ENCODE assay signal across 20 cellular contexts in the genomic region with DNA sequence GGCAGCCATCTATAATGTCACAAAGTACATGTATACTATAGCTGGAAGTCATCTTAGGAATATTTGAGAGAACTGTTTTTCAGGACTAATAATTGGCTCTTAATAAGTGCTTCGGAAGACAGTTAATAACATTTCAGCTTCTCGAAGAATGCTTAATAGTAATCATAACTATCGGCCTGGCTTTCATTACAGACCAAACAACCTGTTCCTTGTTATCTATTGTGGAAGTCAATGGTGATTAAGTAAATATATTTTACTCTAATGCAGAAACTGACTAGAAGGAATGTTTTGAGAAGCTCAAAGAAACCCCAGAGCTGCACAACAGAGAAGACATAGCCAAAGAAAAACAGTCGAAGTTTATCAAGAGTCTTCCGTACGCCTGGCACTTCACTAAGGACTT.
A peak's percentile ranks its signal among the peaks of the same experiment; 100 is the strongest.
DNase-seq lines count a peak whose midpoint lies in the region; ATAC-seq and TF ChIP-seq lines count a peak whose summit lies in the region.
"Had no signal": no experiment of that assay in that cellular context is flagged by ENCODE, and none has a peak within 500 bp of the region (broad histone marks: within the 10 kb centered on the region; RNA-seq: fewer than 3 reads in every experiment).

No MANE protein-coding gene starts in this region.

- TF ChIP-seq EP300 in transverse colon (IDR thresholded peaks at IDR 0.05; ENCODE audit: low read depth) (no peak), upper lobe of left lung (IDR thresholded peaks at IDR 0.05) (no peak)

- H3K27ac Mint-ChIP-seq in CD8-positive, alpha-beta T cell: no peak overlapping the region
- H3K27ac Mint-ChIP-seq: activated T-helper 1 cell treated with anti-CD3 and anti-CD28 coated beads, Interleukin-12 subunit alpha, Interleukin-12 subunit beta, Interleukin-2, Interleukin-4 antibody, amounts not matched to agents 30 ng/mL and 10 ng/mL and 1 ng/mL, durations not matched to agents 14 hours and 24 hours and 36 hours had no signal

- intact Hi-C loops in heart right ventricle (cut with DNase I) (loop anchor here in 9 of 10 donors (2.0 to 10.0 kb wide), 7 partner anchors 65 to 358 kb away; no protein-coding TSS in a partner anchor), left ventricle myocardium superior (cut with micrococcal nuclease) (loop anchor here (5.0 to 10.0 kb wide), 2 partner anchors 62 to 135 kb away; no protein-coding TSS in a partner anchor), mammary epithelial cell (cut with micrococcal nuclease) (loop anchor here (5.0 kb wide), 4 partner anchors 55 to 345 kb away; no protein-coding TSS in a partner anchor), transverse colon (cut with DNase I; ENCODE audit: low total_unique reads) (loop anchor here (5.0 kb wide), 1 partner anchor 140 kb away; a partner anchor contains a TSS)
- intact Hi-C loops in CD8-positive, alpha-beta T cell (cut with DNase I, micrococcal nuclease): loop anchor here in 1 of 2 experiments (10.0 kb wide), 1 partner anchor 528 kb away; a partner anchor contains a TSS

- H3K36me3 ChIP-seq in heart right ventricle: no peaks in the 10 kb centered on the region
- H3K36me3 ChIP-seq in mammary epithelial cell (ENCODE audit: insufficient read depth, low read length): no peaks in the 10 kb centered on the region
- no peaks in the 10 kb centered on the region for H3K36me3 ChIP-seq in transverse colon
- no peaks in the 10 kb centered on the region for H3K36me3 ChIP-seq in CD8-positive, alpha-beta T cell (ENCODE audit: insufficient read depth, low read length)
- no peaks in the 10 kb centered on the region for H3K36me3 ChIP-seq in upper lobe of left lung
- H3K36me3 ChIP-seq: uterus had no signal

- dilution Hi-C loops in mammary epithelial cell (cut with HindIII; ENCODE audit: low sequenced_read_pairs): no loop called here

- H2AFZ ChIP-seq in mammary epithelial cell (ENCODE audit: low read depth, low read length): no peak overlapping the region
- H2AFZ ChIP-seq: PC-9 had no signal

- ATAC-seq in heart right ventricle: no peak
- no peak for ATAC-seq in left ventricle myocardium superior
- ATAC-seq in CD8-positive, alpha-beta T cell: no peak
- ATAC-seq in GM18873 (IDR thresholded peaks at IDR 0.05; ENCODE audit: low FRiP score, unreplicated experiment): no peak
- ATAC-seq in upper lobe of left lung (ENCODE audit: low FRiP score in 2 of 2): no peak

- H3K9me3 ChIP-seq in heart right ventricle: no peaks in the 10 kb centered on the region
- no peaks in the 10 kb centered on the region for H3K9me3 ChIP-seq in mammary epithelial cell (replicated peaks; ENCODE audit: insufficient read depth, low read length)
- H3K9me3 ChIP-seq in transverse colon: no peaks in the 10 kb centered on the region
- H3K9me3 ChIP-seq in CD8-positive, alpha-beta T cell (ENCODE audit: low read length): no peaks in the 10 kb centered on the region
- H3K9me3 ChIP-seq in upper lobe of left lung: no peaks in the 10 kb centered on the region
- H3K9me3 ChIP-seq: uterus had no signal

- no peaks in the 10 kb centered on the region for H3K27me3 Mint-ChIP-seq in CD8-positive, alpha-beta T cell (ENCODE audit: low read depth)
- H3K27me3 Mint-ChIP-seq: CD4-positive, CD25-positive, alpha-beta regulatory T cell had no signal

- H3K4me1 ChIP-seq in heart right ventricle (peaks cover 7 to 50% (median 40%) of the 10 kb centered on the region in 9 donors), mammary epithelial cell (ENCODE audit: insufficient read depth, low read length) (peaks cover 54% of the 10 kb centered on the region), transverse colon (peaks cover 20 to 59% (median 33%) of the 10 kb centered on the region in 4 donors), upper lobe of left lung (peaks cover 8 to 24% (median 17%) of the 10 kb centered on the region in 4 donors)
- no peaks in the 10 kb centered on the region for H3K4me1 ChIP-seq in CD8-positive, alpha-beta T cell (ENCODE audit: insufficient read depth, low read length)
- H3K4me1 ChIP-seq: uterus had no signal

- no peaks in the 10 kb centered on the region for H3K27me3 ChIP-seq in heart right ventricle
- H3K27me3 ChIP-seq in mammary epithelial cell (ENCODE audit: insufficient read depth, low read length): no peaks in the 10 kb centered on the region
- H3K27me3 ChIP-seq in transverse colon: no peaks in the 10 kb centered on the region
- no peaks in the 10 kb centered on the region for H3K27me3 ChIP-seq in CD8-positive, alpha-beta T cell (ENCODE audit: insufficient read depth, low read length)
- H3K27me3 ChIP-seq in upper lobe of left lung: no peaks in the 10 kb centered on the region
- H3K27me3 ChIP-seq: uterus had no signal

- H3K4me1 Mint-ChIP-seq in CD8-positive, alpha-beta T cell (ENCODE audit: low read depth): peaks cover 8% of the 10 kb centered on the region

- peak overlapping the region; percentile 79 for H3K4me2 ChIP-seq in mammary epithelial cell (ENCODE audit: insufficient read depth, low read depth, low read length)

- no peak overlapping the region for H3K4me3 ChIP-seq in heart right ventricle
- H3K4me3 ChIP-seq in mammary epithelial cell (replicated peaks in 1 of 3; ENCODE audit: insufficient read depth in 1 of 3, low read depth in 2 of 3, low read length in 3 of 3): no peak overlapping the region
- no peak overlapping the region for H3K4me3 ChIP-seq in transverse colon
- H3K4me3 ChIP-seq in CD8-positive, alpha-beta T cell (ENCODE audit: low read depth, low read length): no peak overlapping the region
- H3K4me3 ChIP-seq in upper lobe of left lung: no peak overlapping the region
- H3K4me3 ChIP-seq: PC-9, uterus had no signal

- CTCF ChIA-PET in mammary epithelial cell (lab: Charles Lee; ENCODE audit: low non-redundant PET): no interaction called here
- CTCF ChIA-PET in CD8-positive, alpha-beta T cell (lab: Charles Lee): interaction anchor here (1.5 kb wide), 1 partner anchor 134 kb away, joined by 4 read pairs; no protein-coding TSS in a partner anchor

- H3K79me2 ChIP-seq in mammary epithelial cell (ENCODE audit: insufficient read depth, low read length): peaks cover 87% of the 10 kb centered on the region

- no TSS peak for BruUV-seq in mammary epithelial cell (replicated peaks; lab: Mats Ljungman, UMichigan)

- TF ChIP-seq POLR2A in transverse colon (IDR thresholded peaks at IDR 0.05): no peak
- TF ChIP-seq POLR2A in upper lobe of left lung (IDR thresholded peaks at IDR 0.05): no peak

- H4K20me1 ChIP-seq in mammary epithelial cell (ENCODE audit: insufficient read depth, low read length): no peaks in the 10 kb centered on the region

- TF ChIP-seq CTCF in heart right ventricle (IDR thresholded peaks at IDR 0.05): no peak
- TF ChIP-seq CTCF in mammary epithelial cell (conservative IDR thresholded peaks at IDR 0.05 in 1 of 2, IDR thresholded peaks at IDR 0.05 in 1 of 2; ENCODE audit: extremely low read depth in 1 of 2, insufficient read depth in 1 of 2, low read depth in 1 of 2, low read length in 2 of 2): no peak
- TF ChIP-seq CTCF in transverse colon (IDR thresholded peaks at IDR 0.05): no peak
- TF ChIP-seq CTCF in CD8-positive, alpha-beta T cell (IDR thresholded peaks at IDR 0.05): no peak
- TF ChIP-seq CTCF in upper lobe of left lung (IDR thresholded peaks at IDR 0.05): no peak

- H3K9me3 Mint-ChIP-seq in CD8-positive, alpha-beta T cell: no peaks in the 10 kb centered on the region
- H3K9me3 Mint-ChIP-seq: CD4-positive, CD25-positive, alpha-beta regulatory T cell had no signal

- H3K36me3 Mint-ChIP-seq in CD8-positive, alpha-beta T cell: no peaks in the 10 kb centered on the region
- H3K36me3 Mint-ChIP-seq: CD4-positive, CD25-positive, alpha-beta regulatory T cell had no signal

- in situ Hi-C loops in mammary epithelial cell (cut with MboI; ENCODE audit: low sequenced_read_pairs in 2 of 2): loop anchor here in 1 of 2 donors (5.0 to 10.0 kb wide), 2 partner anchors 135 to 358 kb away; no protein-coding TSS in a partner anchor
- in situ Hi-C loops in transverse colon (cut with MboI; ENCODE audit: low pct_ligation_motif_present in 1 of 4, low pct_unique_long_range_greater_than_20kb in 1 of 4, low sequenced_read_pairs in 3 of 4): loop anchor here in 2 of 4 donors (10.0 kb wide), 1 partner anchor 138 kb away; a partner anchor contains a TSS

- H3K27ac ChIP-seq in heart right ventricle (peak overlapping the region in 8 of 10 donors; percentile 29 to 82 (median 63)), mammary epithelial cell (ENCODE audit: insufficient read depth, low read depth, low read length) (peak overlapping the region; percentile 84), transverse colon (peak overlapping the region; percentile 76 to 87 (median 82)), upper lobe of left lung (peak overlapping the region in 1 of 4 donors; percentile 83)
- no peak overlapping the region for H3K27ac ChIP-seq in CD8-positive, alpha-beta T cell (ENCODE audit: low read depth, low read length)

- no peak overlapping the region for H3K9ac ChIP-seq in mammary epithelial cell (ENCODE audit: insufficient read depth, low read length)

- POLR2A ChIA-PET in CD8-positive, alpha-beta T cell (lab: Charles Lee): no interaction called here

- 52 to 64% methylated on average over 6 of the region's 6 CpGs for WGBS in heart right ventricle, 2 donors
- 96% methylated on average over 6 of the region's 6 CpGs for WGBS in mammary epithelial cell (ENCODE audit: low coverage, missing lambda C conversion rate)
- WGBS in transverse colon (ENCODE audit: low coverage in 1 of 2), 2 donors: 65 to 70% methylated on average over 4 to 6 of the region's 6 CpGs
- 57 to 68% methylated on average over 6 of the region's 6 CpGs for WGBS in upper lobe of left lung, 2 donors

- DNase-seq in heart right ventricle: no peak
- no peak for DNase-seq in left ventricle myocardium superior
- no peak for DNase-seq in mammary epithelial cell
- peak; percentile 22 for DNase-seq in myocyte (ENCODE audit: low read depth)
- no peak for DNase-seq in transverse colon
- DNase-seq in CD8-positive, alpha-beta T cell: no peak
- no peak for DNase-seq in upper lobe of left lung
- DNase-seq: ACHN; CD4-positive, CD25-positive, alpha-beta regulatory T cell; DMS79 treated with DMSO at 0.1 percent for 48 hours; MV-4-11; NCI-H2107; NCI-H774; nucleus accumbens; PC-9; stimulated activated CD4-positive, alpha-beta T cell treated with anti-CD3 and anti-CD28 coated beads, Interleukin-12 subunit alpha, Interleukin-12 subunit beta, amount 100 ng/mL, for 4 hours; stimulated activated naive CD4-positive, alpha-beta T cell; uterus had no signal

- H3K4me3 Mint-ChIP-seq in CD8-positive, alpha-beta T cell: no peak overlapping the region
- H3K4me3 Mint-ChIP-seq: activated T-helper 1 cell treated with anti-CD3 and anti-CD28 coated beads, Interleukin-12 subunit alpha, Interleukin-12 subunit beta, Interleukin-2, Interleukin-4 antibody, amounts not matched to agents 30 ng/mL and 10 ng/mL and 1 ng/mL, durations not matched to agents 14 hours and 24 hours and 36 hours; CD4-positive, CD25-positive, alpha-beta regulatory T cell had no signal
